In genomic region chr3:136675150-136675858, GRCh38 we compare ENCODE assay signal across 16 cellular contexts.
A peak's percentile ranks its signal among the peaks of the same experiment; 100 is the strongest.
DNase-seq lines count a peak whose midpoint lies in the region; ATAC-seq and TF ChIP-seq lines count a peak whose summit lies in the region.
"Had no signal": no experiment of that assay in that cellular context is flagged by ENCODE, and none has a peak within 500 bp of the region (broad histone marks: within the 10 kb centered on the region; RNA-seq: fewer than 3 reads in every experiment).

No MANE protein-coding gene starts in this region.

- intact Hi-C loops in CD14-positive monocyte (cut with micrococcal nuclease) = no loop called here

- H3K36me3 ChIP-seq in HEK293 (ENCODE audit: control insufficient read depth in 2 of 2, insufficient read depth in 1 of 2, low read length in 2 of 2) (peaks cover 0 to 2% of the 10 kb centered on the region in 2 experiments; a peak in 1 of 3 replicates), SK-N-MC (ENCODE audit: insufficient read depth, low read length) (0 out of 2 replicates have a peak, but pooled peaks cover 3% of the 10 kb centered on the region), mesendoderm (ENCODE audit: control insufficient read depth, insufficient read depth, low read length) (no peaks in the 10 kb centered on the region)
- H3K36me3 ChIP-seq: Peyer's patch had no signal

- no peak overlapping the region for H2BK5ac ChIP-seq in mesendoderm (ENCODE audit: low read length)

- no peaks in the 10 kb centered on the region for H3K9me3 ChIP-seq in HEK293 (ENCODE audit: control insufficient read depth, insufficient read depth, low read depth, low read length)
- H3K9me3 ChIP-seq in SK-N-MC (ENCODE audit: low read depth, low read length) = no peaks in the 10 kb centered on the region
- H3K9me3 ChIP-seq: Peyer's patch had no signal

- no peak overlapping the region for H3K4me2 ChIP-seq in mesendoderm (ENCODE audit: low read length)

- H4K5ac ChIP-seq in mesendoderm (ENCODE audit: low read length) = no peak overlapping the region

- no peak overlapping the region for H3K4ac ChIP-seq in mesendoderm (ENCODE audit: low read depth, low read length)

- peak overlapping the region; percentile 51 for H3K23ac ChIP-seq in mesendoderm (ENCODE audit: low read length)

- H3K4me1 ChIP-seq in HEK293 (ENCODE audit: control insufficient read depth, insufficient read depth, low read length) = no peaks in the 10 kb centered on the region
- no peaks in the 10 kb centered on the region for H3K4me1 ChIP-seq in mesendoderm (ENCODE audit: control insufficient read depth, low read depth, low read length)

- H3K79me2 ChIP-seq in mesendoderm (ENCODE audit: control insufficient read depth, insufficient read depth, low read length) = peaks cover 7% of the 10 kb centered on the region

- peaks cover 4% of the 10 kb centered on the region for H3K79me1 ChIP-seq in mesendoderm (ENCODE audit: low read length)

- DNase-seq in CD14-positive monocyte (ENCODE audit: low spot score) = no peak
- DNase-seq in SK-N-MC (ENCODE audit: low read depth, low spot score) = no peak
- no peak for DNase-seq in mesendoderm
- DNase-seq in cerebellum (ENCODE audit: low spot score) = no peak
- DNase-seq in stimulated activated naive CD4-positive, alpha-beta T cell (lab: John Stamatoyannopoulos, UW) = no peak
- DNase-seq: C1 segment of cervical spinal cord, DMS79, NCI-H1092, NCI-H1436, NCI-H187 treated with DMSO at 0.1 percent for 48 hours, NCI-H510A, Peyer's patch, T-helper 1 cell had no signal

- H3K27ac ChIP-seq in HEK293 (ENCODE audit: extremely low read depth, low read depth, low read length) (no peak overlapping the region), SK-N-MC (peak overlapping the region; percentile 60; the same call in 1 of the 2 replicates), mesendoderm (ENCODE audit: low read depth, low read length) (no peak overlapping the region)
- H3K27ac ChIP-seq: Peyer's patch had no signal

- H3K4me3 ChIP-seq in HEK293 (ENCODE audit: low read depth, low read length) = no peak overlapping the region
- H3K4me3 ChIP-seq in SK-N-MC = no peak overlapping the region
- H3K4me3 ChIP-seq in mesendoderm (ENCODE audit: low read length) = no peak overlapping the region
- H3K4me3 ChIP-seq: Peyer's patch had no signal

- H3K36me3 Mint-ChIP-seq in CD14-positive monocyte = peaks cover 0 to 6% of the 10 kb centered on the region in 2 donors
- H3K36me3 Mint-ChIP-seq: IgD-negative memory B cell had no signal

- POLR2A ChIA-PET in HEK293 (lab: Yijun Ruan, JAX) = no interaction called here

- no peak overlapping the region for H2BK120ac ChIP-seq in mesendoderm (ENCODE audit: low read depth, low read length)

- H3K4me3 Mint-ChIP-seq in CD14-positive monocyte = peak overlapping the region; percentile 2 to 63

- CTCF ChIA-PET in HEK293 (lab: Yijun Ruan, JAX) = no interaction called here

- peaks cover 31% of the 10 kb centered on the region for H3K4me1 Mint-ChIP-seq in CD14-positive monocyte

- H4K8ac ChIP-seq in mesendoderm (ENCODE audit: low read depth, low read length) = no peak overlapping the region

- peaks cover 0 to 2% (median 0%) of the 10 kb centered on the region in 7 donors for H3K9me3 Mint-ChIP-seq in CD14-positive monocyte
- H3K9me3 Mint-ChIP-seq: IgD-negative memory B cell had no signal

- no peak overlapping the region for H3K18ac ChIP-seq in mesendoderm (ENCODE audit: low read length)

- WGBS in mesendoderm (ENCODE audit: extremely low coverage, insufficient coverage, low lambda C conversion rate) = no CpG with 5 or more reads among the region's 2 CpGs

- H2BK15ac ChIP-seq in mesendoderm (replicated peaks; ENCODE audit: low read depth) = no peak overlapping the region

- no peaks in the 10 kb centered on the region for H3K27me3 Mint-ChIP-seq in CD14-positive monocyte (ENCODE audit: low read depth in 3 of 3)
- H3K27me3 Mint-ChIP-seq: IgD-negative memory B cell had no signal

- ATAC-seq in HG02884 (IDR thresholded peaks at IDR 0.05; ENCODE audit: unreplicated experiment) = no peak

- no peak overlapping the region for H3K9ac ChIP-seq in SK-N-MC (ENCODE audit: insufficient read length)
- H3K9ac ChIP-seq in mesendoderm (ENCODE audit: low read length) = no peak overlapping the region

- H2AK5ac ChIP-seq in mesendoderm (ENCODE audit: low read length) = no peak overlapping the region

- H3K27me3 ChIP-seq in mesendoderm (ENCODE audit: insufficient read depth, low read length, poor library complexity) = no peaks in the 10 kb centered on the region
- H3K27me3 ChIP-seq: Peyer's patch had no signal

- H3K27ac Mint-ChIP-seq in CD14-positive monocyte = peak overlapping the region in 6 of 7 donors; percentile 11 to 79 (median 57)
- H3K27ac Mint-ChIP-seq: IgD-negative memory B cell had no signal

- no peak for TF ChIP-seq CTCF in CD14-positive monocyte (IDR thresholded peaks at IDR 0.05)
- no peak for TF ChIP-seq CTCF in HEK293 (tag by site-specific recombination; IDR thresholded peaks at IDR 0.05)

- H3K56ac ChIP-seq in mesendoderm (ENCODE audit: low read length) = no peak overlapping the region

TF ChIP-seq in HEK293, 187 proteins besides CTCF, POLR2A, EP300 and RAD21:
- peak; percentile 74; the same call in 1 of the 2 replicates for TF ChIP-seq ZNF10 (tag by site-specific recombination; IDR thresholded peaks at IDR 0.05)
- TF ChIP-seq ZNF768 (tag by site-specific recombination; IDR thresholded peaks at IDR 0.05) = no peak
- TF ChIP-seq, protein P1, sequence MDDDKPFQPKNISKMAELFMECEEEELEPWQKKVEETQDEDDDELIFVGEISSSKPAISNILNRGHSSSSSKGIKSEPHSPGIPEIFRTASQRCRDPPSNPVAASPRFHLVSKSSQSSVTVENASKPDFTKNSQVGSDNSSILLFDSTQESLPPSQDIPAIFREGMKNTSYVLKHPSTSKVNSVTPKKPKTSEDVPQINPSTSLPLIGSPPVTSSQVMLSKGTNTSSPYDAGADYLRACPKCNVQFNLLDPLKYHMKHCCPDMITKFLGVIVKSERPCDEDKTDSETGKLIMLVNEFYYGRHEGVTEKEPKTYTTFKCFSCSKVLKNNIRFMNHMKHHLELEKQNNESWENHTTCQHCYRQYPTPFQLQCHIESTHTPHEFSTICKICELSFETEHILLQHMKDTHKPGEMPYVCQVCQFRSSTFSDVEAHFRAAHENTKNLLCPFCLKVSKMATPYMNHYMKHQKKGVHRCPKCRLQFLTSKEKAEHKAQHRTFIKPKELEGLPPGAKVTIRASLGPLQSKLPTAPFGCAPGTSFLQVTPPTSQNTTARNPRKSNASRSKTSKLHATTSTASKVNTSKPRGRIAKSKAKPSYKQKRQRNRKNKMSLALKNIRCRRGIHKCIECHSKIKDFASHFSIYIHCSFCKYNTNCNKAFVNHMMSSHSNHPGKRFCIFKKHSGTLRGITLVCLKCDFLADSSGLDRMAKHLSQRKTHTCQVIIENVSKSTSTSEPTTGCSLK (tag by site-specific recombination; IDR thresholded peaks at IDR 0.05) = no peak
